8 cellular contexts compared by ENCODE assay signal in genomic region chr5:132427285-132428146, GRCh38. TPM values are rescaled to one million over a fixed set of nuclear protein-coding genes. Genes with fewer than 3 reads are reported as not detected.
DNase-seq lines count a peak whose midpoint lies in the region; ATAC-seq, FAIRE-seq and TF ChIP-seq lines count a peak whose summit lies in the region.

No MANE protein-coding gene starts in this region.

- peaks cover 99% of the 10 kb centered on the region for H3K4me1 Mint-ChIP-seq in CD14-positive monocyte
- H3K4me1 Mint-ChIP-seq in activated naive CD8-positive, alpha-beta T cell (ENCODE audit: low read depth), result peaks cover 100% of the 10 kb centered on the region
- peaks cover 100% of the 10 kb centered on the region for H3K4me1 Mint-ChIP-seq in stimulated activated naive CD8-positive, alpha-beta T cell treated with anti-CD3 and anti-CD28 coated beads, Interleukin-15, Interleukin-2, amounts not matched to agents 100 ng/mL and 50 ng/mL, for 24 hours (ENCODE audit: low read depth)

- intact Hi-C loops in CD14-positive monocyte (cut with micrococcal nuclease), result loop anchor here (2.0 to 5.0 kb wide), 3 partner anchors 29 to 65 kb away; partner anchors contain the start of gene IRF1 (in 1 of the 2)

- TF ChIP-seq CTCF in CD14-positive monocyte (IDR thresholded peaks at IDR 0.05), result no peak

- peaks cover 0 to 2% (median 2%) of the 10 kb centered on the region in 3 donors for H3K27me3 Mint-ChIP-seq in CD14-positive monocyte (ENCODE audit: low read depth in 3 of 3)
- no peaks in the 10 kb centered on the region for H3K27me3 Mint-ChIP-seq in activated naive CD8-positive, alpha-beta T cell
- H3K27me3 Mint-ChIP-seq in stimulated activated naive CD8-positive, alpha-beta T cell treated with anti-CD3 and anti-CD28 coated beads, Interleukin-15, Interleukin-2, amounts not matched to agents 100 ng/mL and 50 ng/mL, for 24 hours, result no peaks in the 10 kb centered on the region

- H3K4me3 Mint-ChIP-seq in CD14-positive monocyte, result peak overlapping the region in 1 of 2 donors; percentile 79
- H3K4me3 Mint-ChIP-seq in activated naive CD8-positive, alpha-beta T cell, result peak overlapping the region; percentile 80
- peak overlapping the region; percentile 78 for H3K4me3 Mint-ChIP-seq in stimulated activated naive CD8-positive, alpha-beta T cell treated with anti-CD3 and anti-CD28 coated beads, Interleukin-15, Interleukin-2, amounts not matched to agents 100 ng/mL and 50 ng/mL, for 24 hours

- peak overlapping the region; percentile 95 to 98 (median 98) for H3K27ac Mint-ChIP-seq in CD14-positive monocyte
- H3K27ac Mint-ChIP-seq in activated naive CD8-positive, alpha-beta T cell, result peak overlapping the region; percentile 98
- H3K27ac Mint-ChIP-seq in stimulated activated naive CD8-positive, alpha-beta T cell treated with anti-CD3 and anti-CD28 coated beads, Interleukin-15, Interleukin-2, amounts not matched to agents 100 ng/mL and 50 ng/mL, for 24 hours, result peak overlapping the region; percentile 92

- H3K36me3 ChIP-seq in SJSA1, result no peaks in the 10 kb centered on the region

- H3K36me3 Mint-ChIP-seq in CD14-positive monocyte, result peaks cover 37 to 45% of the 10 kb centered on the region in 2 donors
- peaks cover 12% of the 10 kb centered on the region for H3K36me3 Mint-ChIP-seq in activated naive CD8-positive, alpha-beta T cell
- peaks cover 25% of the 10 kb centered on the region for H3K36me3 Mint-ChIP-seq in stimulated activated naive CD8-positive, alpha-beta T cell treated with anti-CD3 and anti-CD28 coated beads, Interleukin-15, Interleukin-2, amounts not matched to agents 100 ng/mL and 50 ng/mL, for 24 hours (ENCODE audit: low read depth)

- peak; percentile 66 for DNase-seq in CD14-positive monocyte (ENCODE audit: low spot score)
- DNase-seq in SJSA1 (ENCODE audit: low read depth in 1 of 2, low spot score in 2 of 2), result peak in 1 of 2 experiments; percentile 37
- DNase-seq in left kidney (ENCODE audit: low read depth, low spot score), result peak; percentile 68
- DNase-seq in NCI-H1694 (lab: John Stamatoyannopoulos, UW), result no peak
- no peak for DNase-seq in HTR-8/SVneo (ENCODE audit: insufficient read length, low spot score)

- no peaks in the 10 kb centered on the region for H3K9me3 ChIP-seq in SJSA1 (replicated peaks)

- no peaks in the 10 kb centered on the region for H3K9me3 Mint-ChIP-seq in CD14-positive monocyte
- no peaks in the 10 kb centered on the region for H3K9me3 Mint-ChIP-seq in activated naive CD8-positive, alpha-beta T cell (ENCODE audit: low read depth)
- H3K9me3 Mint-ChIP-seq in stimulated activated naive CD8-positive, alpha-beta T cell treated with anti-CD3 and anti-CD28 coated beads, Interleukin-15, Interleukin-2, amounts not matched to agents 100 ng/mL and 50 ng/mL, for 24 hours, result no peaks in the 10 kb centered on the region

- H3K27ac ChIP-seq in SJSA1, result peak overlapping the region; percentile 93

- FAIRE-seq in HTR-8/SVneo (lab: Jason Lieb, UNC), result no peak

- H3K4me3 ChIP-seq in SJSA1, result no peak overlapping the region

- peak; percentile 36 for ATAC-seq in HG03280 (IDR thresholded peaks at IDR 0.05; ENCODE audit: unreplicated experiment)

- H3K27me3 ChIP-seq in SJSA1 (replicated peaks), result no peaks in the 10 kb centered on the region

- peaks cover 71% of the 10 kb centered on the region for H3K4me1 ChIP-seq in SJSA1 (replicated peaks)

RNA-seq across cellular contexts. Expression of gene SLC22A5, which starts 58.0 kb away (rescaled TPM):
- polyA plus RNA-seq in CD14-positive monocyte, result 1 to 10 TPM; 2.4 to 3.5 TPM
- 2.4 and 3.5 TPM in 2 replicates for total RNA-seq in SJSA1 (2014; rRNA removed; shearing (Covaris generic))

Comparison
In these comparisons a context has a peak if more than half of its experiments do, and no peak if none do; other contexts are left out.
1. DNase-seq: peak in CD14-positive monocyte (single experiment) and left kidney (single experiment); none in NCI-H1694 (single experiment) and HTR-8/SVneo (single experiment).
2. Peak in every context shown above with its lines, with median percentiles within 50 percentile points of each other: H3K27ac Mint-ChIP-seq.